8 cellular contexts compared by ENCODE assay signal in genomic region chrX:9341305-9342201, GRCh38.
A peak's percentile ranks its signal among the peaks of the same experiment; 100 is the strongest.
DNase-seq lines count a peak whose midpoint lies in the region; ATAC-seq and TF ChIP-seq lines count a peak whose summit lies in the region.

No MANE protein-coding gene starts in this region.

- TF ChIP-seq CTCF in fibroblast of mammary gland (conservative IDR thresholded peaks at IDR 0.05; ENCODE audit: control insufficient read depth, insufficient read depth, low read depth, low read length): no peak

- ATAC-seq in GM18508 (IDR thresholded peaks at IDR 0.05; ENCODE audit: insufficient read depth, unreplicated experiment): peak; percentile 91
- peak; percentile 87 for ATAC-seq in HG02938 (IDR thresholded peaks at IDR 0.05; ENCODE audit: unreplicated experiment)

- peak overlapping the region; percentile 9 for H3K4me3 ChIP-seq in fibroblast of mammary gland (ENCODE audit: control insufficient read depth, low read depth, low read length)

- peak; percentile 22 for DNase-seq in A172 (ENCODE audit: low spot score)
- peak; percentile 56 for DNase-seq in NCI-H510A treated with DMSO at 0.1 percent for 48 hours (lab: John Stamatoyannopoulos, UW)
- peak; percentile 73 for DNase-seq in activated CD8-positive, alpha-beta memory T cell treated with anti-CD3 and anti-CD28 coated beads for 24 hours
- DNase-seq in fibroblast of mammary gland (ENCODE audit: low read depth): peak; percentile 65
- peak in 33 of 56 donors; percentile 0 to 43 (median 15) for DNase-seq in nucleus accumbens (lab: John Stamatoyannopoulos, UW)
- no peak for DNase-seq in middle frontal gyrus (ENCODE audit: extremely low spot score, low spot score)
